In genomic region chr12:6363330-6364036, GRCh38 we compare ENCODE assay signal across 1 cellular context.
TF ChIP-seq lines count a peak whose summit lies in the region.

No MANE protein-coding gene starts in this region.

TF ChIP-seq in H1, 55 proteins besides CTCF, POLR2A, EP300 and RAD21:
- no peak for TF ChIP-seq CEBPB (IDR thresholded peaks at IDR 0.05; ENCODE audit: low read depth, low read length)
- TF ChIP-seq TAF1 (IDR thresholded peaks at IDR 0.05; ENCODE audit: low read depth, low read length): 0 out of 2 replicates have a peak, but pooled peaks have one; percentile 31
- no peak for TF ChIP-seq E2F6 (IDR thresholded peaks at IDR 0.05)
- 0 out of 2 replicates have a peak, but pooled peaks have one; percentile 7 for TF ChIP-seq MAX (IDR thresholded peaks at IDR 0.05)
- TF ChIP-seq TAF7 (optimal IDR thresholded peaks at IDR 0.05; ENCODE audit: borderline replicate concordance, low read depth, low read length): peak; percentile 15
- TF ChIP-seq EGR1 (IDR thresholded peaks at IDR 0.05; ENCODE audit: borderline replicate concordance, low read depth, low read length): peak; percentile 7; the same call in 1 of the 2 replicates
- peak; percentile 61; the same call in 1 of the 2 replicates for TF ChIP-seq RBBP5 (IDR thresholded peaks at IDR 0.05; ENCODE audit: borderline replicate concordance, low read depth, low read length)
